ENCODE assay signal across 8 cellular contexts in the genomic region with DNA sequence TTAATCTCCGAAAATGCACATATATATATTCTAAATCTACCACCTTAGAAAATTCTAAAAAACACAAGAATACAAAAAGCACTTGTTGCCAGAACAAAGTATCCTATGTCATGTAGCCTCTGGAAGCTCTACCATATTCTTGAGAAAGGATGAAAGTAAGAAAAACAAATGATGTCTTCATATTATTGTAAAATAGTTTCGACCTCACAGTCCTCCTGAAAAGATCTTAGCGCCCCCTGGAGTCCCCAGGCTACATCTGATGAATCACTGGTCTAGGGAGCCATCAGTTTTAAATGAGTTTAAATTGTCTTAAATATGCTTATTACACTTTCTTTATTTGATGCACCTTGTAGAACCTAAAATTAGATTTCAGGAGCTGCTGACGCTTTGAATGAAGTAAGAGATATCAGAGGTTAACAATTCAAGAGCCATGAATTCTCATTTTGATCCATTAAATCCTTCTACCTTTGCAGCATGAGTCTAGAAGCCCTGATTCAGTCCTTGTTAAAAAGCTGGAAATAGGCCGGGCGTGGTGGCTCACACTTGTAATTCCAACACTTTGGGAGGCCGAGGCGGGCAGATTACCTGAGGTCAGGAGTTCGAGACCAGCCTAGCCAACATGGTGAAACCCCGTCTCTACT.
DNase-seq lines count a peak whose midpoint lies in the region; ATAC-seq, FAIRE-seq and TF ChIP-seq lines count a peak whose summit lies in the region.

No MANE protein-coding gene starts in this region.

- FAIRE-seq in kidney (lab: Jason Lieb, UNC) = no peak

- DNase-seq in DMS 273 (lab: John Stamatoyannopoulos, UW; ENCODE audit: unreplicated experiment) = peak; percentile 89
- DNase-seq in HuH-7 (ENCODE audit: low spot score) = peak; percentile 43
- DNase-seq in SK-N-DZ (ENCODE audit: low spot score) = peak; percentile 30
- DNase-seq in astrocyte of the hippocampus (ENCODE audit: low read depth, low spot score) = peak; percentile 74
- DNase-seq in kidney = no peak
- peak in 2 of 3 experiments; percentile 11 to 12 for DNase-seq in stimulated activated CD4-positive, alpha-beta T cell treated with anti-CD3 and anti-CD28 coated beads, TNF-alpha, amount 100 ng/mL, for 4 hours (ENCODE audit: low read depth in 3 of 3)

- no peaks in the 10 kb centered on the region for H3K4me1 ChIP-seq in kidney (ENCODE audit: control insufficient read depth in 1 of 2, insufficient read depth in 1 of 2, low read depth in 1 of 2, low read length in 2 of 2)

- H3K9ac ChIP-seq in kidney (ENCODE audit: low read length in 2 of 2) = no peak overlapping the region

- H3K9me3 ChIP-seq in kidney (ENCODE audit: control insufficient read depth in 1 of 2, low read length in 2 of 2) = no peaks in the 10 kb centered on the region

- no peak overlapping the region for H3K27ac ChIP-seq in kidney (ENCODE audit: low read depth in 2 of 2, low read length in 2 of 2)

- H3K4me3 ChIP-seq in kidney (ENCODE audit: low read length in 2 of 2) = no peak overlapping the region

- peak; percentile 37 for TF ChIP-seq CTCF in kidney (IDR thresholded peaks at IDR 0.05; ENCODE audit: borderline replicate concordance, extremely low read depth, insufficient read depth)

- no peak for ATAC-seq in HG03354 (IDR thresholded peaks at IDR 0.05; ENCODE audit: poor library complexity, severe bottlenecking, unreplicated experiment)
- no peak for ATAC-seq in HG03045 (IDR thresholded peaks at IDR 0.05; ENCODE audit: unreplicated experiment)

- no peaks in the 10 kb centered on the region for H3K36me3 ChIP-seq in kidney (ENCODE audit: control insufficient read depth in 1 of 2, insufficient read depth in 2 of 2, low read length in 2 of 2)

- intact Hi-C loops in kidney (cut with DNase I) = no loop called here
